Comparison of ENCODE assay signal across 8 cellular contexts in the genomic region with DNA sequence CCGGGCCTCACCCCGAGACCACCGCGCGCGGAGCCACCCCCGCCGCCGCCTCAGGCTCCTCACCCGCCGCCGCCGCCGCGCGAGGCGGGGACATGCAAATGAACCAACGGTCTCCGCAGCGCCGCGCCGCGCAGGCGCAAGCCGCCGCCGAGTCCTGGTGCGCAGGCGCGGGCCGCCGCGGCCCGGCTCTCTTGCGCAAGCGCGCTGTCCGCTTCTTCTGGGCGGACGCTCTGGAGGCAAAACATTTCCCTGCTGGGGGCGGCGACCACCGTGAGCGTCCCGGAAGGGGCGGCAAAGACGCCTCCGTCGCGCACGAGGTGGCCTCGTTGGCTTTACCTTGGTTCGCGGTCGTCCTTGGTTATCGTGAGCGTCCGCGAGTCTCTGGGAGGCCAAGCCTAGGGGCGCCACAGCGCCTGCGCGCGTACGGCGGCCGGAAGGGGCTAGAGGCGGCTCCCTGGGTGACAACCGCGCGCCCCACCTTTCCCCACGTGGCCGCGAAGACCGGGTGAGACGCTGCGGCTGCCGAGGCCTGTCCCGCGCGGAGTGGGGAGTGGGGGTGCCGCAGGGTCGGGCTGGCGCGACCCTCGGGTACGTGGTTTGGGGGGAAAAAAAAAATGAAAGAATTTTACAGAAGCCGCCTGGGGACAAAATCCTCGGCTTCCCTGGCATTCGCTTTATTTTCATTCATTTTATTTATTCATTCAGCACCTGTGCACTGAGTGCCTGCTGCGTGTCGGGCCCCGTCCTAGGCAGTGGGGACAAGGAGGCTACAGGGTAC. TPM values are rescaled to one million over a fixed set of nuclear protein-coding genes. Genes with fewer than 3 reads are reported as not detected.
DNase-seq lines count a peak whose midpoint lies in the region; ATAC-seq and TF ChIP-seq lines count a peak whose summit lies in the region.

A gene (plus strand): TSS at position 178 of the 778 bp plus-strand sequence. CDS start 607 bp downstream, outside the sequence.
A gene (minus strand): TSS at position 92 of the 778 bp plus-strand sequence. CDS start 2,446 bp downstream, outside the sequence.

- H3K4me1 ChIP-seq in parathyroid adenoma (no peaks in the 10 kb centered on the region), thyroid gland (peaks cover 11 to 28% of the 10 kb centered on the region in 2 donors)

- peak within 1 kb of the TSS; percentile 69 for H3K9ac ChIP-seq in parathyroid adenoma

- H3K79me2 ChIP-seq in parathyroid adenoma: peaks cover 44% of the 10 kb centered on the region

- TF ChIP-seq CTCF in GM12865 (IDR thresholded peaks at IDR 0.05; ENCODE audit: insufficient read depth, low read depth, low read length, missing control alignments) (no peak), parathyroid adenoma (IDR thresholded peaks at IDR 0.05) (peak; percentile 21), thyroid gland (IDR thresholded peaks at IDR 0.05) (no peak)

- DNase-seq in GM12865 (ENCODE audit: low read depth) (peak; percentile 95), NCI-H128 (lab: John Stamatoyannopoulos, UW; ENCODE audit: unreplicated experiment) (peak; percentile 63), SW480 (ENCODE audit: low spot score) (peak; percentile 83), Right ventricle myocardium superior (peak; percentile 92), thyroid gland (peak; percentile 82)
- DNase-seq in activated naive CD8-positive, alpha-beta T cell treated with anti-CD3 and anti-CD28 coated beads, Interleukin-2, amount 50 U/mL, for 16 hours (ENCODE audit: low read depth, low spot score): peak; percentile 66

- ATAC-seq in HG02678 (IDR thresholded peaks at IDR 0.05; ENCODE audit: unreplicated experiment) (peak; percentile 82), Right ventricle myocardium superior (ENCODE audit: poor library complexity) (peak; percentile 94)

- WGBS in thyroid gland, 2 donors: 0 to 1% methylated on average over 17 to 28 of the region's 94 CpGs

- intact Hi-C loops in Right ventricle myocardium superior (cut with DNase I) (no loop called here), thyroid gland (cut with DNase I) (no loop called here)

- peak within 1 kb of the TSS; percentile 93 for H3K4me2 ChIP-seq in parathyroid adenoma (ENCODE audit: low read length)

- H3K27ac ChIP-seq in parathyroid adenoma: peak within 1 kb of the TSS; percentile 93
- peak within 1 kb of the TSS; percentile 88 to 97 (median 96) for H3K27ac ChIP-seq in thyroid gland

- H3K27me3 ChIP-seq in parathyroid adenoma (ENCODE audit: control insufficient read depth, insufficient read depth, low read length) (no peaks in the 10 kb centered on the region), thyroid gland (no peaks in the 10 kb centered on the region)

- peak in 1 of 2 donors; percentile 86 for TF ChIP-seq POLR2A in thyroid gland (IDR thresholded peaks at IDR 0.05)

- peak within 1 kb of the TSS; percentile 100 for H3K4me3 ChIP-seq in GM12865 (ENCODE audit: low read depth, low read length)
- peak within 1 kb of the TSS; percentile 92 for H3K4me3 ChIP-seq in parathyroid adenoma (ENCODE audit: low read depth, low read length)
- peak within 1 kb of the TSS; percentile 57 to 98 (median 75) for H3K4me3 ChIP-seq in thyroid gland (replicated peaks in 1 of 3)

- H2AFZ ChIP-seq in parathyroid adenoma: peak within 1 kb of the TSS; percentile 78

- H3K9me3 ChIP-seq in parathyroid adenoma (ENCODE audit: control insufficient read depth, low read length) (no peaks in the 10 kb centered on the region), thyroid gland (no peaks in the 10 kb centered on the region)

- no peaks in the 10 kb centered on the region for H3K36me3 ChIP-seq in parathyroid adenoma (ENCODE audit: control insufficient read depth, insufficient read depth, low read length)
- H3K36me3 ChIP-seq in thyroid gland: peaks cover 5 to 7% of the 10 kb centered on the region in 2 donors

RNA-seq across cellular contexts. Expression of the first gene that starts in this region (rescaled TPM):
- total RNA-seq in Right ventricle myocardium superior (15.1 TPM), thyroid gland (10 to 100 TPM; 33.1 to 60.0 (median 46.1) TPM)

RNA-seq across cellular contexts. Expression of the second gene that starts in this region (rescaled TPM):
- total RNA-seq in Right ventricle myocardium superior: 58.8 TPM
- 10 to 100 TPM; 70.3 to 93.5 (median 82.2) TPM for total RNA-seq in thyroid gland

Comparison
In these comparisons a context has a peak if more than half of its experiments do, and no peak if none do; other contexts are left out.
1. Peak in every context shown above with its lines: DNase-seq, ATAC-seq, H3K4me3 ChIP-seq and H3K27ac ChIP-seq.